ENCODE assay signal across 7 cellular contexts in the genomic region with DNA sequence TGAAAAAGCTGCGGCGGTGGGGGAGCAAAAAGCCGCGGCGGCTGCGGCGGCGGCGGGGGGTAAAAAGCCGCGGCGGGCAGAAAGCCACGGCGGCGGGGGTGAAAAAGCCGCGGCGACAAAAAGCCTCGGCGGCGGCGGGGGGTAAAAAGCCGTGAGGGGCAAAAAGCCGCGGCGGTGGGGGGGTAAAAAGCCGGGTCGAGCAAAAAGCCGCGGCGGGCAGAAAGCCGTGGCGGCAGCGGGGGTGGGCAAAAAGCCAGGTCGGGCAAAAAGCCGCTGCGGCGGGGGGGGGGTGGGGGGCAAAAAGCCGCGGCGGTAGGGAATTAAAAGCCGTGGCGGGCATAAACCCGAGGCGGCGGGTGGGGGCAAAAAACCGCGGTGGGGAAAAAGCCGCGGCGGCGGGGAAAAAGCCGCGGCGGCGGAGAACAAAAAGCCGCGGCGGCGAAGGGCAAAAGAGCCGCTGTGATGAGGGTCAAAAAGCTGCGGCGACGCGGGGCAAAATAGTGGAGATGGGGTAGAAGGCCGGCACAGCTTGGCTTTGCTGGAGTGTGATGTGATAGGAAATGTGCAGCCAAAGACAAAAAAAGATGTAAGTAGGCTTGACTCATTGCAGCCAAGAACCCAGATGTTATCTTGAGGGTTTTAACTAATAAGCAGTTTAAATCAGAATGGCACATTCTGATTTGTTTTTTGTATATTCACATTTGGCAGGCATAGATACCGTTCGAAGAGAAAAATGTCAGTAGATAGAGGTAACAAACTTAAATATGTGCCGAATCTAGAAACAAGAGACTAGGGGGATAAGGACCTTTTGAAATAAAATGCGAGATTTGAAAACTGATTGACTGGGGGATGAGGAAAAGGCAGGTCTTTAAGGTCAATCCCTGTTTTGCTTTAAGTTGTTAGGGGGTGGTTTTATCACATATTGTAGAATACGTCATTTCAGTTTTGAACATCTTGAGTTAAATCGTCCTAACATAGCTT.
DNase-seq lines count a peak whose midpoint lies in the region; TF ChIP-seq lines count a peak whose summit lies in the region.
"Not testable (repeated sequence)": the region's sequence is repeated elsewhere in the genome, so short reads cannot be mapped to it uniquely, and the experiment has no call there.

No MANE protein-coding gene starts in this region.

- H2AFZ ChIP-seq in H9 (ENCODE audit: low read length); smooth muscle cell (ENCODE audit: low read depth): not testable (repeated sequence)

- H3K36me3 ChIP-seq in right atrium auricular region; smooth muscle cell (ENCODE audit: low read depth): not testable (repeated sequence)

- H3K79me2 ChIP-seq in H9 (ENCODE audit: insufficient read depth, low read length); smooth muscle cell (ENCODE audit: low read depth): not testable (repeated sequence)

- H3K4me3 ChIP-seq in right atrium auricular region (peak overlapping the region; percentile 39 to 49), smooth muscle cell (peak overlapping the region; percentile 52)

- not testable (repeated sequence) for H4K91ac ChIP-seq in H9 (ENCODE audit: insufficient read length, low read depth, low read length)

- H3K9ac ChIP-seq in H9 (ENCODE audit: extremely low read depth, insufficient read length, low read length); smooth muscle cell (ENCODE audit: low read depth): not testable (repeated sequence)

- not testable (repeated sequence) for H3K9me3 Mint-ChIP-seq in H9; dendritic cell treated with granulocyte-macrophage colony-stimulating factor and Interleukin-4, amounts not matched to agents 40 ng/mL and 50 ng/mL, for 4 days; nephron

- peak overlapping the region; percentile 25 to 63; a peak in 3 of 5 replicates for H3K4me3 Mint-ChIP-seq in H9
- H3K4me3 Mint-ChIP-seq in dendritic cell treated with granulocyte-macrophage colony-stimulating factor and Interleukin-4, amounts not matched to agents 40 ng/mL and 50 ng/mL, for 4 days, result peak overlapping the region; percentile 52
- peak overlapping the region; percentile 52 to 71 (median 61) for H3K4me3 Mint-ChIP-seq in nephron

- H2BK120ac ChIP-seq in H9 (ENCODE audit: low read depth, low read length, poor library complexity, severe bottlenecking), result not testable (repeated sequence)

- not testable (repeated sequence) for H3K27ac Mint-ChIP-seq in H9; dendritic cell treated with granulocyte-macrophage colony-stimulating factor and Interleukin-4, amounts not matched to agents 40 ng/mL and 50 ng/mL, for 4 days; nephron

- H3K27me3 Mint-ChIP-seq in H9 (ENCODE audit: low read depth) (peaks cover 40% of the 10 kb centered on the region), nephron (ENCODE audit: low read depth) (peaks cover 35% of the 10 kb centered on the region)
- H3K27me3 Mint-ChIP-seq in dendritic cell treated with granulocyte-macrophage colony-stimulating factor and Interleukin-4, amounts not matched to agents 40 ng/mL and 50 ng/mL, for 4 days, result peaks cover 22% of the 10 kb centered on the region

- not testable (repeated sequence) for TF ChIP-seq CTCF in H9 (conservative IDR thresholded peaks at IDR 0.05); right atrium auricular region (IDR thresholded peaks at IDR 0.05); nephron (IDR thresholded peaks at IDR 0.05; ENCODE audit: unreplicated experiment in 3 of 3); smooth muscle cell (IDR thresholded peaks at IDR 0.05; ENCODE audit: borderline replicate concordance, insufficient read depth, poor library complexity, severe bottlenecking)

- not testable (repeated sequence) for H3K36me3 Mint-ChIP-seq in H9 (ENCODE audit: insufficient read depth in 1 of 3, low read depth in 3 of 3); dendritic cell treated with granulocyte-macrophage colony-stimulating factor and Interleukin-4, amounts not matched to agents 40 ng/mL and 50 ng/mL, for 4 days (ENCODE audit: low read depth); nephron (ENCODE audit: low read depth)

- not testable (repeated sequence) for H2AK5ac ChIP-seq in H9 (ENCODE audit: insufficient read length, low read length)

- DNase-seq in H9 (peak; percentile 25), RPMI8226 (peak; percentile 2)
- peak; percentile 65 for DNase-seq in activated effector memory CD4-positive, alpha-beta T cell treated with anti-CD3 and anti-CD28 coated beads, Interleukin-2, amount 50 U/mL, for 16 hours
- DNase-seq in right atrium auricular region (ENCODE audit: low spot score); smooth muscle cell (lab: John Stamatoyannopoulos, UW; ENCODE audit: unreplicated experiment): not testable (repeated sequence)

- not testable (repeated sequence) for H2BK12ac ChIP-seq in H9 (ENCODE audit: insufficient read length, low read depth, low read length)

- not testable (repeated sequence) for H2BK15ac ChIP-seq in H9 (ENCODE audit: low read depth, low read length)

- H3K4me1 Mint-ChIP-seq in H9; dendritic cell treated with granulocyte-macrophage colony-stimulating factor and Interleukin-4, amounts not matched to agents 40 ng/mL and 50 ng/mL, for 4 days (ENCODE audit: low read depth); nephron: not testable (repeated sequence)

- H3K18ac ChIP-seq in H9 (ENCODE audit: insufficient read length, low read depth, low read length), result not testable (repeated sequence)

- intact Hi-C loops in dendritic cell treated with granulocyte-macrophage colony-stimulating factor and Interleukin-4, amounts not matched to agents 40 ng/mL and 50 ng/mL, for 4 days (cut with micrococcal nuclease), result not testable (repeated sequence)

- H3K23ac ChIP-seq in H9 (ENCODE audit: insufficient read length, low read depth, low read length), result not testable (repeated sequence)

- H3K23me2 ChIP-seq in H9 (ENCODE audit: insufficient read length, low read depth, low read length, poor library complexity, severe bottlenecking), result not testable (repeated sequence)

- not testable (repeated sequence) for H3F3A ChIP-seq in smooth muscle cell (ENCODE audit: low read depth)

- H4K20me1 ChIP-seq in H9 (ENCODE audit: control insufficient read depth, insufficient read depth, insufficient read length); smooth muscle cell (ENCODE audit: low read depth): not testable (repeated sequence)

- not testable (repeated sequence) for H4K5ac ChIP-seq in H9 (ENCODE audit: insufficient read length, low read depth, low read length)

- no CpG with 5 or more reads among the region's 72 CpGs for WGBS in H9 (ENCODE audit: extremely low coverage, insufficient read length, low lambda C conversion rate)
- 8% methylated on average over 18 of the region's 72 CpGs for WGBS in smooth muscle cell (ENCODE audit: low lambda C conversion rate)

- H4K8ac ChIP-seq in H9 (replicated peaks; ENCODE audit: insufficient read length, low read depth, low read length), result not testable (repeated sequence)

- H3K79me1 ChIP-seq in H9 (ENCODE audit: insufficient read depth, low read depth, low read length, poor library complexity, severe bottlenecking), result not testable (repeated sequence)

- not testable (repeated sequence) for H3T11ph ChIP-seq in H9 (ENCODE audit: low read length)

- not testable (repeated sequence) for H3K4me1 ChIP-seq in H9 (ENCODE audit: insufficient read depth, low read length); right atrium auricular region; smooth muscle cell (ENCODE audit: low read depth)

- H3K4ac ChIP-seq in H9 (ENCODE audit: low read depth, low read length), result not testable (repeated sequence)

- H3K9me3 ChIP-seq in H9 (ENCODE audit: control insufficient read depth, low read depth, low read length); right atrium auricular region; smooth muscle cell (replicated peaks; ENCODE audit: low read depth): not testable (repeated sequence)

- not testable (repeated sequence) for H3K27ac ChIP-seq in H9 (ENCODE audit: insufficient read length, low read depth, low read length); right atrium auricular region; smooth muscle cell (ENCODE audit: low read depth)

- H3K4me2 ChIP-seq in H9 (ENCODE audit: insufficient read depth, insufficient read length, low read length), result not testable (repeated sequence)
- H3K4me2 ChIP-seq in smooth muscle cell, result peak overlapping the region; percentile 82

- H3K56ac ChIP-seq in H9 (ENCODE audit: insufficient read length, low read depth, low read length), result not testable (repeated sequence)

- not testable (repeated sequence) for H2BK20ac ChIP-seq in H9 (ENCODE audit: low read depth, low read length, poor library complexity, severe bottlenecking)

- not testable (repeated sequence) for H3K27me3 ChIP-seq in H9 (ENCODE audit: insufficient read depth, low read length); right atrium auricular region
- H3K27me3 ChIP-seq in smooth muscle cell (ENCODE audit: low read depth), result peaks cover 11% of the 10 kb centered on the region

- not testable (repeated sequence) for H2BK5ac ChIP-seq in H9 (ENCODE audit: insufficient read length, low read length)

- H3K14ac ChIP-seq in H9 (ENCODE audit: insufficient read depth, low read length), result not testable (repeated sequence)
